In genomic region chr19:14515501-14516047, GRCh38 we compare ENCODE assay signal across 9 cellular contexts. TPM values are rescaled to one million over a fixed set of nuclear protein-coding genes. Genes with fewer than 3 reads are reported as not detected.
DNase-seq lines count a peak whose midpoint lies in the region; ATAC-seq and TF ChIP-seq lines count a peak whose summit lies in the region.
"Had no signal": no experiment of that assay in that cellular context is flagged by ENCODE, and none has a peak within 500 bp of the region (broad histone marks: within the 10 kb centered on the region; RNA-seq: fewer than 3 reads in every experiment).

No MANE protein-coding gene starts in this region.

- peak overlapping the region; percentile 84; the same call in 1 of the 2 replicates for H3K27ac Mint-ChIP-seq in HFFc6
- peak overlapping the region; percentile 75 to 99 for H3K27ac Mint-ChIP-seq in activated naive CD4-positive, alpha-beta T cell treated with anti-CD3 and anti-CD28 coated beads, Interleukin-2, amount 50 U/mL, for 72 hours

- H3K36me3 ChIP-seq in skeletal muscle tissue (ENCODE audit: control insufficient read depth in 3 of 3, insufficient read depth in 3 of 3, low read length in 3 of 3): peaks cover 25 to 31% (median 30%) of the 10 kb centered on the region in 3 donors

- no peak for TF ChIP-seq CTCF in HFFc6 (IDR thresholded peaks at IDR 0.05)

- no peak for ATAC-seq in activated naive CD4-positive, alpha-beta T cell treated with anti-CD3 and anti-CD28 coated beads, Interleukin-2, amount 50 U/mL, for 72 hours
- ATAC-seq in GM18505 (IDR thresholded peaks at IDR 0.05; ENCODE audit: unreplicated experiment) (no peak), HG03432 (IDR thresholded peaks at IDR 0.05; ENCODE audit: unreplicated experiment) (no peak)

- no peak for DNase-seq in HFFc6
- no peak for DNase-seq in activated naive CD4-positive, alpha-beta T cell treated with anti-CD3 and anti-CD28 coated beads, Interleukin-2, amount 50 U/mL, for 72 hours (ENCODE audit: low spot score in 2 of 2)
- peak; percentile 50 for DNase-seq in globus pallidus (ENCODE audit: low spot score)
- no peak for DNase-seq in Kasumi-1 (lab: John Stamatoyannopoulos, UW)
- DNase-seq in stimulated activated CD8-positive, alpha-beta memory T cell treated with anti-CD3 and anti-CD28 coated beads, Interleukin-4, amount 100 ng/mL, for 48 hours: no peak
- DNase-seq: SIG-M5 had no signal

- no peaks in the 10 kb centered on the region for H3K27me3 ChIP-seq in skeletal muscle tissue (ENCODE audit: control insufficient read depth in 3 of 3, insufficient read depth in 3 of 3, low read length in 3 of 3)

- peaks cover 7% of the 10 kb centered on the region; the same call in 1 of the 2 replicates for H3K9me3 Mint-ChIP-seq in HFFc6
- H3K9me3 Mint-ChIP-seq in activated naive CD4-positive, alpha-beta T cell treated with anti-CD3 and anti-CD28 coated beads, Interleukin-2, amount 50 U/mL, for 72 hours: no peaks in the 10 kb centered on the region

- H3K4me1 ChIP-seq in skeletal muscle tissue (ENCODE audit: control insufficient read depth in 3 of 3, insufficient read depth in 3 of 3, low read length in 3 of 3): peaks cover 40 to 52% (median 50%) of the 10 kb centered on the region in 3 donors

- H3K4me3 ChIP-seq in skeletal muscle tissue (ENCODE audit: low read length in 3 of 3): peak overlapping the region; percentile 79 to 96 (median 95)

- H3K9ac ChIP-seq in skeletal muscle tissue (ENCODE audit: low read depth in 1 of 3, low read length in 3 of 3): peak overlapping the region; percentile 54 to 99 (median 80)

- no peaks in the 10 kb centered on the region for H3K9me3 ChIP-seq in skeletal muscle tissue (ENCODE audit: control insufficient read depth in 3 of 3, low read length in 3 of 3)

- H3K36me3 Mint-ChIP-seq in HFFc6 (ENCODE audit: low read depth): peaks cover 40% of the 10 kb centered on the region
- H3K36me3 Mint-ChIP-seq in activated naive CD4-positive, alpha-beta T cell treated with anti-CD3 and anti-CD28 coated beads, Interleukin-2, amount 50 U/mL, for 72 hours: peaks cover 37 to 43% of the 10 kb centered on the region in 2 donors

- peaks cover 15% of the 10 kb centered on the region for H3K27me3 Mint-ChIP-seq in HFFc6 (ENCODE audit: insufficient read depth)

- TF ChIP-seq POLR2A in GM18505 (IDR thresholded peaks at IDR 0.05; ENCODE audit: borderline replicate concordance, extremely low read depth, insufficient read depth, insufficient read length): no peak

- no peak overlapping the region for H3K27ac ChIP-seq in skeletal muscle tissue (ENCODE audit: low read depth, low read length)

- H3K4me1 Mint-ChIP-seq in HFFc6 (ENCODE audit: low read depth): peaks cover 48% of the 10 kb centered on the region

- peak overlapping the region; percentile 98 for H3K4me3 Mint-ChIP-seq in HFFc6

RNA-seq across cellular contexts. Expression of gene DNAJB1, which starts 2.6 kb away (rescaled TPM):
- 100 to 1,000 TPM in 3 of 6 experiments, 10 to 100 TPM in 3; 99.2 to 138 (median 103) TPM for total RNA-seq in HFFc6 (2021; fragmentation: NEBNext Ultra II Directional; extraction: Animal tissue kit (Norgen Biotek cat#: 25700))
- 100 to 1,000 TPM in 1 of 2 donors, 10 to 100 TPM in 1; 59.5 to 124 TPM for total RNA-seq in activated naive CD4-positive, alpha-beta T cell treated with anti-CD3 and anti-CD28 coated beads, Interleukin-2, amount 50 U/mL, for 72 hours
- 39.1 TPM for total RNA-seq in skeletal muscle tissue

RNA-seq across cellular contexts. Expression of gene TECR, which starts 13.8 kb away (rescaled TPM):
- total RNA-seq in HFFc6 (2021; fragmentation: NEBNext Ultra II Directional; extraction: Animal tissue kit (Norgen Biotek cat#: 25700)): 100 to 1,000 TPM; 101 to 132 (median 118) TPM
- 100 to 1,000 TPM; 116 to 118 TPM for total RNA-seq in activated naive CD4-positive, alpha-beta T cell treated with anti-CD3 and anti-CD28 coated beads, Interleukin-2, amount 50 U/mL, for 72 hours
- total RNA-seq in skeletal muscle tissue: 83.0 TPM

RNA-seq across cellular contexts. Expression of gene GIPC1, which starts 19.6 kb away (rescaled TPM):
- total RNA-seq in HFFc6 (2021; fragmentation: NEBNext Ultra II Directional; extraction: Animal tissue kit (Norgen Biotek cat#: 25700)): 100 to 1,000 TPM; 169 to 204 (median 181) TPM
- 10 to 100 TPM; 24.8 to 33.3 TPM for total RNA-seq in activated naive CD4-positive, alpha-beta T cell treated with anti-CD3 and anti-CD28 coated beads, Interleukin-2, amount 50 U/mL, for 72 hours
- 41.8 TPM for total RNA-seq in skeletal muscle tissue

RNA-seq across cellular contexts. Expression of gene PTGER1, which starts 40.4 kb away (rescaled TPM):
- total RNA-seq in HFFc6 (2021; fragmentation: NEBNext Ultra II Directional; extraction: Animal tissue kit (Norgen Biotek cat#: 25700)): 1 to 10 TPM in 2 of 6 experiments, under 1 TPM in 4; 0.41 to 4.1 (median 0.62) TPM
- total RNA-seq in activated naive CD4-positive, alpha-beta T cell treated with anti-CD3 and anti-CD28 coated beads, Interleukin-2, amount 50 U/mL, for 72 hours: under 1 TPM; 0.20 to 0.97 TPM
- total RNA-seq in skeletal muscle tissue: not detected

RNA-seq across cellular contexts. Expression of gene NDUFB7, which starts 56.3 kb away (rescaled TPM):
- 100 to 1,000 TPM; 167 to 227 (median 199) TPM for total RNA-seq in HFFc6 (2021; fragmentation: NEBNext Ultra II Directional; extraction: Animal tissue kit (Norgen Biotek cat#: 25700))
- total RNA-seq in activated naive CD4-positive, alpha-beta T cell treated with anti-CD3 and anti-CD28 coated beads, Interleukin-2, amount 50 U/mL, for 72 hours: 100 to 1,000 TPM; 111 to 129 TPM
- total RNA-seq in skeletal muscle tissue: 525 TPM
